8 cellular contexts compared by ENCODE assay signal in genomic region chr11:16605440-16605970, GRCh38.
DNase-seq lines count a peak whose midpoint lies in the region; ATAC-seq, FAIRE-seq and TF ChIP-seq lines count a peak whose summit lies in the region.

No MANE protein-coding gene starts in this region.

- no peak overlapping the region for H3K27ac Mint-ChIP-seq in CD4-positive, alpha-beta T cell

- TF ChIP-seq CTCF in CD4-positive, alpha-beta T cell (IDR thresholded peaks at IDR 0.05) = no peak
- TF ChIP-seq CTCF in HL-60 (IDR thresholded peaks at IDR 0.05; ENCODE audit: insufficient read depth, low read length) (no peak), K562 (IDR thresholded peaks at IDR 0.05 in 2 of 3, conservative IDR thresholded peaks at IDR 0.05 in 1 of 3; ENCODE audit: insufficient read depth in 2 of 3, low read depth in 1 of 3, low read length in 3 of 3) (no peak), keratinocyte (optimal IDR thresholded peaks at IDR 0.05 in 1 of 3, IDR thresholded peaks at IDR 0.05 in 1 of 3, conservative IDR thresholded peaks at IDR 0.05 in 1 of 3; ENCODE audit: extremely low read depth in 1 of 3, insufficient read depth in 2 of 3, low read length in 3 of 3) (no peak), stomach (IDR thresholded peaks at IDR 0.05) (no peak)

- BruUV-seq in K562 (replicated peaks; lab: Mats Ljungman, UMichigan) = TSS peak; percentile 83

- in situ Hi-C loops in K562 (cut with MboI) = loop anchor here (5.0 to 25.0 kb wide), 3 partner anchors 413 to 768 kb away; no protein-coding TSS in a partner anchor

- H3K79me2 ChIP-seq in K562 (ENCODE audit: control insufficient read depth, insufficient read depth, low read length) (peaks cover 25% of the 10 kb centered on the region), keratinocyte (ENCODE audit: control insufficient read depth, insufficient read depth, low read length) (no peaks in the 10 kb centered on the region)

- DNase-seq in CD4-positive, alpha-beta T cell = no peak
- no peak for DNase-seq in HL-60 (ENCODE audit: low read depth in 1 of 2, low spot score in 1 of 2)
- DNase-seq in K562 (ENCODE audit: extremely low read depth in 1 of 4, low spot score in 3 of 4) = peak; percentile 36 to 63 (median 44)
- no peak for DNase-seq in keratinocyte (ENCODE audit: low read depth, low spot score)
- DNase-seq in stomach = peak; percentile 25
- no peak for DNase-seq in SKM-1 (lab: John Stamatoyannopoulos, UW; ENCODE audit: unreplicated experiment)

- CTCF ChIA-PET in CD4-positive, alpha-beta T cell (lab: Charles Lee) = no interaction called here
- CTCF ChIA-PET in K562 (lab: Yijun Ruan, JAX; ENCODE audit: low intra/inter-chr PET ratio) = interaction anchor here (3.7 kb wide), 1 partner anchor 414 kb away, joined by 24 read pairs; no protein-coding TSS in a partner anchor

- TF ChIP-seq EP300 in K562 (IDR thresholded peaks at IDR 0.05; ENCODE audit: low read length) (no peak), stomach (IDR thresholded peaks at IDR 0.05) (no peak)

- intact Hi-C loops in CD4-positive, alpha-beta T cell (cut with DNase I, micrococcal nuclease) = loop anchor here in 1 of 2 experiments (10.0 kb wide), 1 partner anchor 1691 kb away; no protein-coding TSS in a partner anchor
- intact Hi-C loops in K562 (cut with micrococcal nuclease) = loop anchor here (5.0 to 10.0 kb wide), 6 partner anchors 151 to 663 kb away; partner anchors contain the start of gene SOX6
- intact Hi-C loops in stomach (cut with DNase I; ENCODE audit: low total_unique reads) = no loop called here

- peaks cover 96% of the 10 kb centered on the region for H3K27me3 ChIP-seq in CD4-positive, alpha-beta T cell (ENCODE audit: control insufficient read depth, insufficient read depth, low read length)
- H3K27me3 ChIP-seq in HL-60 (ENCODE audit: insufficient read depth, poor library complexity, severe bottlenecking) (peaks cover 66% of the 10 kb centered on the region), K562 (ENCODE audit: control insufficient read depth in 2 of 2, insufficient read depth in 2 of 2, low read length in 2 of 2) (no peaks in the 10 kb centered on the region), keratinocyte (ENCODE audit: control insufficient read depth, extremely low read depth, insufficient read depth, low read length) (peaks cover 10% of the 10 kb centered on the region), stomach (peaks cover 0 to 78% (median 60%) of the 10 kb centered on the region in 3 donors)

- peak overlapping the region; percentile 86 for H2AFZ ChIP-seq in K562 (ENCODE audit: low read depth, low read length)
- peak overlapping the region; percentile 90 for H2AFZ ChIP-seq in keratinocyte (ENCODE audit: control insufficient read depth, low read length)

- peak; percentile 11 for FAIRE-seq in K562 (lab: Jason Lieb, UNC)
- FAIRE-seq in keratinocyte (lab: Jason Lieb, UNC) = no peak

- H3K27ac ChIP-seq in CD4-positive, alpha-beta T cell (ENCODE audit: low read depth, low read length) = no peak overlapping the region
- no peak overlapping the region for H3K27ac ChIP-seq in HL-60 (replicated peaks)
- H3K27ac ChIP-seq in K562 (ENCODE audit: extremely low read depth, low read depth, low read length) = peak overlapping the region; percentile 90
- peak overlapping the region; percentile 74 for H3K27ac ChIP-seq in keratinocyte (ENCODE audit: control insufficient read depth, insufficient read depth, low read length)
- H3K27ac ChIP-seq in stomach = peak overlapping the region; percentile 78 to 89 (median 87)

- WGBS in K562 (ENCODE audit: insufficient coverage, low coverage, missing lambda C conversion rate) = 0% methylated on average over 13 of the region's 34 CpGs
- 1 to 3% (median 2%) methylated on average over 30 to 34 of the region's 34 CpGs for WGBS in stomach, 5 donors

- H3K4me3 Mint-ChIP-seq in CD4-positive, alpha-beta T cell = peak overlapping the region; percentile 80

- H3K4me3 ChIP-seq in HL-60 (replicated peaks; ENCODE audit: insufficient read depth, low read length) (peak overlapping the region; percentile 18), K562 (peak overlapping the region; percentile 71), keratinocyte (ENCODE audit: control insufficient read depth in 2 of 3, extremely low read depth in 1 of 3, insufficient read depth in 2 of 3, low read depth in 1 of 3, low read length in 3 of 3) (peak overlapping the region; percentile 61 to 92 (median 89)), stomach (peak overlapping the region; percentile 58 to 69 (median 64))

- H3K9me3 Mint-ChIP-seq in CD4-positive, alpha-beta T cell = no peaks in the 10 kb centered on the region

- H3K4me1 ChIP-seq in K562 (replicated peaks in 1 of 2; ENCODE audit: control insufficient read depth in 2 of 2, insufficient read depth in 2 of 2, low read length in 2 of 2) (peaks cover 16 to 40% of the 10 kb centered on the region in 2 experiments; a peak in 4 of 5 replicates), keratinocyte (ENCODE audit: control insufficient read depth, extremely low read depth, insufficient read depth, low read length) (peaks cover 18% of the 10 kb centered on the region), stomach (peaks cover 29 to 48% (median 35%) of the 10 kb centered on the region in 4 donors)

- no peak for TF ChIP-seq RAD21 in K562 (CRISPR knock-in tag; conservative IDR thresholded peaks at IDR 0.05 in 1 of 2, IDR thresholded peaks at IDR 0.05 in 1 of 2)

- H3K27me3 Mint-ChIP-seq in CD4-positive, alpha-beta T cell = peaks cover 57% of the 10 kb centered on the region

- ATAC-seq in CD4-positive, alpha-beta T cell (ENCODE audit: poor library complexity) = no peak
- peak; percentile 7 for ATAC-seq in K562
- ATAC-seq in GM18505 (IDR thresholded peaks at IDR 0.05; ENCODE audit: unreplicated experiment) = no peak
- ATAC-seq in activated CD4-positive, CD25-positive, alpha-beta regulatory T cell treated with anti-CD3 and anti-CD28 coated beads, Interleukin-2, amount 50 U/mL, for 24 hours = no peak

- TF ChIP-seq POLR2A in K562 (conservative IDR thresholded peaks at IDR 0.05) = no peak
- no peak for TF ChIP-seq POLR2A in stomach (IDR thresholded peaks at IDR 0.05)
- no peak for TF ChIP-seq POLR2A in GM18505 (IDR thresholded peaks at IDR 0.05; ENCODE audit: borderline replicate concordance, extremely low read depth, insufficient read depth, insufficient read length)

- POLR2A ChIA-PET in CD4-positive, alpha-beta T cell (lab: Charles Lee) = interaction anchor here (1.0 kb wide), 1 partner anchor 8 kb away, joined by 4 read pairs; no protein-coding TSS in a partner anchor
- POLR2A ChIA-PET in K562 (lab: Yijun Ruan, JAX) = interaction anchor here (0.6 to 1.9 kb wide), 6 partner anchors 9 to 1295 kb away, joined by 3 to 8 read pairs (median 4); no protein-coding TSS in a partner anchor

- peak overlapping the region; percentile 79 for H3K4me2 ChIP-seq in K562 (ENCODE audit: insufficient read depth, low read length)
- peak overlapping the region; percentile 99 for H3K4me2 ChIP-seq in keratinocyte (ENCODE audit: control insufficient read depth, extremely low read depth, insufficient read depth, low read depth, low read length)

- H3K9ac ChIP-seq in K562 (ENCODE audit: insufficient read depth in 1 of 2, low read depth in 2 of 2, low read length in 2 of 2) (peak overlapping the region; percentile 75 to 98), keratinocyte (ENCODE audit: control insufficient read depth, extremely low read depth, insufficient read depth, low read length) (peak overlapping the region; percentile 77)

- peaks cover 6% of the 10 kb centered on the region for H3K9me3 ChIP-seq in CD4-positive, alpha-beta T cell (ENCODE audit: control insufficient read depth, low read length)
- no peaks in the 10 kb centered on the region for H3K9me3 ChIP-seq in K562 (replicated peaks; ENCODE audit: control insufficient read depth, insufficient read depth, low read depth, low read length)
- no peaks in the 10 kb centered on the region for H3K9me3 ChIP-seq in keratinocyte (ENCODE audit: control insufficient read depth, low read depth, low read length)
- no peaks in the 10 kb centered on the region for H3K9me3 ChIP-seq in stomach

- dilution Hi-C loops in keratinocyte (cut with MboI; ENCODE audit: extremely low pct_ligation_motif_present, low sequenced_read_pairs) = no loop called here

- H3K36me3 ChIP-seq in K562 (ENCODE audit: control insufficient read depth, insufficient read depth, low read length) (no peaks in the 10 kb centered on the region), keratinocyte (ENCODE audit: control insufficient read depth in 2 of 2, extremely low read depth in 1 of 2, insufficient read depth in 2 of 2, low read length in 2 of 2) (no peaks in the 10 kb centered on the region), stomach (no peaks in the 10 kb centered on the region)

- H4K20me1 ChIP-seq in K562 (replicated peaks; ENCODE audit: control insufficient read depth, insufficient read depth, low read length) (no peaks in the 10 kb centered on the region), keratinocyte (ENCODE audit: control insufficient read depth, extremely low read depth, insufficient read depth, low read length) (no peaks in the 10 kb centered on the region)

- peaks cover 8% of the 10 kb centered on the region for H3K4me1 Mint-ChIP-seq in CD4-positive, alpha-beta T cell (ENCODE audit: low read depth)

- H3K36me3 Mint-ChIP-seq in CD4-positive, alpha-beta T cell (ENCODE audit: low read depth) = no peaks in the 10 kb centered on the region

- H3K9me1 ChIP-seq in K562 (ENCODE audit: control insufficient read depth, insufficient read depth, low read length) (no peaks in the 10 kb centered on the region), keratinocyte (ENCODE audit: control insufficient read depth, extremely low read depth, insufficient read depth, low read length) (no peaks in the 10 kb centered on the region)

TF ChIP-seq in K562, 482 proteins besides CTCF, POLR2A, EP300 and RAD21 (continues in another document):
- no peak for TF ChIP-seq CREB3L1 (IDR thresholded peaks at IDR 0.05; ENCODE audit: borderline replicate concordance, low read depth)
- TF ChIP-seq FOXJ2 (tag; IDR thresholded peaks at IDR 0.05) = no peak
- peak; percentile 10; the same call in 1 of the 2 replicates for TF ChIP-seq RBFOX2 (IDR thresholded peaks at IDR 0.05; ENCODE audit: low read depth, low read length)
- TF ChIP-seq POLR3A (IDR thresholded peaks at IDR 0.05; ENCODE audit: borderline replicate concordance, extremely low read depth, insufficient read depth, insufficient read length) = no peak
- TF ChIP-seq FIP1L1 (IDR thresholded peaks at IDR 0.05; ENCODE audit: low read depth, low read length, poor library complexity, severe bottlenecking) = no peak

Comparison
In these comparisons a context has a peak if more than half of its experiments do, and no peak if none do; other contexts are left out.
1. DNase-seq: peak in K562 (4 of 4) and stomach (single experiment); none in CD4-positive, alpha-beta T cell (0 of 10), HL-60 (0 of 2), keratinocyte (single experiment) and SKM-1 (single experiment).
2. H3K27ac ChIP-seq: peak in K562 (single experiment), keratinocyte (single experiment) and stomach (5 of 5); none in CD4-positive, alpha-beta T cell (single experiment) and HL-60 (single experiment).
3. H3K4me3 ChIP-seq: peak in every context shown above with its lines; median percentile 89 in keratinocyte; 71 in K562; 64 in stomach; 18 in HL-60.